Comparison of ENCODE assay signal across 8 cellular contexts in the genomic region with DNA sequence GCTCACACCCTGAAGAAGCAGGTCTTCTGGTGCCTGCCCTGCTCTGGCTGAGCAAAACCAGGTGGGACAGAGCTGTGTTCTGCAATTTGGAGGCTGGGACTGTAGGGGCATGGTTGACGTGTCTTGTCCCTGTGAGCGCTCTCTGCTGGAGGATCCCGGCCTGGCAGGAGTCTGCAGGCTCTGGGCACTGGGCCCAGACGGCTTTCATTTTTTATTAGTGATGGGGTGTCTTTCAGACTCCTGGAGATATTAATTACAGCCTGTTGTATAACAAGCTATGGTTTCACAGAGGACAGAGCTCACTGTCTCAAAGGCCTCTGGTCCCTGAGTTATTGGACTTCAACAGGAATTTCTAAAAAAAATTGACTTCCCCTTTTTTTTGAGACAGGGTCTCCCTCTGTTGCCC. TPM values are rescaled to one million over a fixed set of nuclear protein-coding genes. Genes with fewer than 3 reads are reported as not detected.
DNase-seq lines count a peak whose midpoint lies in the region; ATAC-seq and TF ChIP-seq lines count a peak whose summit lies in the region.

No MANE protein-coding gene starts in this region.

- DNase-seq in Caco-2 (peak; percentile 71 to 77), astrocyte of the spinal cord (ENCODE audit: low read depth, low spot score) (peak; percentile 27), iPS-NIHi11 (ENCODE audit: low spot score) (peak; percentile 87)
- DNase-seq in stimulated activated CD4-positive, alpha-beta T cell treated with anti-CD3 and anti-CD28 coated beads, Interleukin-1b, Interleukin-23, amount 100 ng/mL, for 24 hours (ENCODE audit: low read depth in 4 of 4, low spot score in 1 of 4) = peak; percentile 1 to 36 (median 5)

- H3K4me1 Mint-ChIP-seq in Caco-2 (ENCODE audit: low read depth, unreplicated experiment) = no peaks in the 10 kb centered on the region

- H3K4me3 ChIP-seq in Caco-2 (ENCODE audit: low read depth, low read length) (no peak overlapping the region), astrocyte of the spinal cord (ENCODE audit: low read depth, low read length) (no peak overlapping the region)

- intact Hi-C loops in Caco-2 (cut with micrococcal nuclease; ENCODE audit: unreplicated experiment) = loop anchor here (1.0 kb wide), 1 partner anchor 73 kb away; no protein-coding TSS in a partner anchor

- H3K9me3 Mint-ChIP-seq in Caco-2 (ENCODE audit: unreplicated experiment) = peaks cover 3% of the 10 kb centered on the region

- H3K9me3 ChIP-seq in Caco-2 = no peaks in the 10 kb centered on the region

- no peaks in the 10 kb centered on the region for H3K36me3 Mint-ChIP-seq in Caco-2 (ENCODE audit: insufficient read depth, unreplicated experiment)

- POLR2A ChIA-PET in Caco-2 (lab: Charles Lee) = no interaction called here

- no peaks in the 10 kb centered on the region for H3K4me1 ChIP-seq in Caco-2

- no TSS peak for BruUV-seq in Caco-2 (replicated peaks; lab: Mats Ljungman, UMichigan)

- CTCF ChIA-PET in Caco-2 (lab: Charles Lee) = interaction anchor here (0.6 to 1.3 kb wide), 10 partner anchors 27 to 232 kb away, joined by 3 to 26 read pairs (median 4); a partner anchor contains a TSS

- peaks cover 2% of the 10 kb centered on the region for H3K27me3 Mint-ChIP-seq in Caco-2 (ENCODE audit: insufficient read depth, unreplicated experiment)

- H3K4me3 Mint-ChIP-seq in Caco-2 (ENCODE audit: unreplicated experiment) = no peak overlapping the region

- no peak overlapping the region for H3K27ac Mint-ChIP-seq in Caco-2 (ENCODE audit: unreplicated experiment)

- H3K27me3 ChIP-seq in Caco-2 (replicated peaks; ENCODE audit: control insufficient read depth, insufficient read depth, low read length) = no peaks in the 10 kb centered on the region

- TF ChIP-seq CTCF in Caco-2 (IDR thresholded peaks at IDR 0.05; ENCODE audit: insufficient read depth in 1 of 2, low read depth in 1 of 2, low read length in 1 of 2, severe bottlenecking in 1 of 2, unreplicated experiment in 1 of 2) (peak; percentile 61 to 90), astrocyte of the spinal cord (IDR thresholded peaks at IDR 0.05; ENCODE audit: low read depth, low read length) (peak; percentile 77)

- ATAC-seq in GM19372 (IDR thresholded peaks at IDR 0.05; ENCODE audit: low read depth, unreplicated experiment) (peak; percentile 53), HG03565 (IDR thresholded peaks at IDR 0.05; ENCODE audit: unreplicated experiment) (peak; percentile 64), SK-N-SH treated with all-trans-retinoic acid at 6 μM for 48 hours (peak; percentile 100), HG03460 (IDR thresholded peaks at IDR 0.05; ENCODE audit: unreplicated experiment) (no peak)

- H3K36me3 ChIP-seq in Caco-2 (ENCODE audit: control insufficient read depth, insufficient read depth, low read length) = no peaks in the 10 kb centered on the region

- in situ Hi-C loops in astrocyte of the spinal cord (cut with HindIII; ENCODE audit: low sequenced_read_pairs) = no loop called here

TF ChIP-seq in SK-N-SH treated with all-trans-retinoic acid at 6 μM for 48 hours, 23 proteins besides CTCF, POLR2A, EP300 and RAD21:
- no peak for TF ChIP-seq TOX (CRISPR knock-in tag; IDR thresholded peaks at IDR 0.05; ENCODE audit: borderline replicate concordance)
- TF ChIP-seq TCF4 (CRISPR knock-in tag; IDR thresholded peaks at IDR 0.05; ENCODE audit: borderline replicate concordance) = no peak
- TF ChIP-seq ZNF70 (CRISPR knock-in tag; IDR thresholded peaks at IDR 0.05) = no peak
- TF ChIP-seq, protein P1, sequence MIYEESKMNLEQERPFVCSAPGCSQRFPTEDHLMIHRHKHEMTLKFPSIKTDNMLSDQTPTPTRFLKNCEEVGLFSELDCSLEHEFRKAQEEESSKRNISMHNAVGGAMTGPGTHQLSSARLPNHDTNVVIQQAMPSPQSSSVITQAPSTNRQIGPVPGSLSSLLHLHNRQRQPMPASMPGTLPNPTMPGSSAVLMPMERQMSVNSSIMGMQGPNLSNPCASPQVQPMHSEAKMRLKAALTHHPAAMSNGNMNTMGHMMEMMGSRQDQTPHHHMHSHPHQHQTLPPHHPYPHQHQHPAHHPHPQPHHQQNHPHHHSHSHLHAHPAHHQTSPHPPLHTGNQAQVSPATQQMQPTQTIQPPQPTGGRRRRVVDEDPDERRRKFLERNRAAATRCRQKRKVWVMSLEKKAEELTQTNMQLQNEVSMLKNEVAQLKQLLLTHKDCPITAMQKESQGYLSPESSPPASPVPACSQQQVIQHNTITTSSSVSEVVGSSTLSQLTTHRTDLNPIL (CRISPR knock-in tag; IDR thresholded peaks at IDR 0.05; ENCODE audit: low read depth) = no peak
- no peak for TF ChIP-seq ZNF8 (CRISPR knock-in tag; IDR thresholded peaks at IDR 0.05)
- TF ChIP-seq, protein P2, sequence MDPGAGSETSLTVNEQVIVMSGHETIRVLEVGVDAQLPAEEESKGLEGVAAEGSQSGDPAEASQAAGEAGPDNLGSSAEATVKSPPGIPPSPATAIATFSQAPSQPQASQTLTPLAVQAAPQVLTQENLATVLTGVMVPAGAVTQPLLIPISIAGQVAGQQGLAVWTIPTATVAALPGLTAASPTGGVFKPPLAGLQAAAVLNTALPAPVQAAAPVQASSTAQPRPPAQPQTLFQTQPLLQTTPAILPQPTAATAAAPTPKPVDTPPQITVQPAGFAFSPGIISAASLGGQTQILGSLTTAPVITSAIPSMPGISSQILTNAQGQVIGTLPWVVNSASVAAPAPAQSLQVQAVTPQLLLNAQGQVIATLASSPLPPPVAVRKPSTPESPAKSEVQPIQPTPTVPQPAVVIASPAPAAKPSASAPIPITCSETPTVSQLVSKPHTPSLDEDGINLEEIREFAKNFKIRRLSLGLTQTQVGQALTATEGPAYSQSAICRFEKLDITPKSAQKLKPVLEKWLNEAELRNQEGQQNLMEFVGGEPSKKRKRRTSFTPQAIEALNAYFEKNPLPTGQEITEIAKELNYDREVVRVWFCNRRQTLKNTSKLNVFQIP (CRISPR knock-in tag; IDR thresholded peaks at IDR 0.05; ENCODE audit: borderline replicate concordance, low read depth) = no peak
- TF ChIP-seq, protein P3, sequence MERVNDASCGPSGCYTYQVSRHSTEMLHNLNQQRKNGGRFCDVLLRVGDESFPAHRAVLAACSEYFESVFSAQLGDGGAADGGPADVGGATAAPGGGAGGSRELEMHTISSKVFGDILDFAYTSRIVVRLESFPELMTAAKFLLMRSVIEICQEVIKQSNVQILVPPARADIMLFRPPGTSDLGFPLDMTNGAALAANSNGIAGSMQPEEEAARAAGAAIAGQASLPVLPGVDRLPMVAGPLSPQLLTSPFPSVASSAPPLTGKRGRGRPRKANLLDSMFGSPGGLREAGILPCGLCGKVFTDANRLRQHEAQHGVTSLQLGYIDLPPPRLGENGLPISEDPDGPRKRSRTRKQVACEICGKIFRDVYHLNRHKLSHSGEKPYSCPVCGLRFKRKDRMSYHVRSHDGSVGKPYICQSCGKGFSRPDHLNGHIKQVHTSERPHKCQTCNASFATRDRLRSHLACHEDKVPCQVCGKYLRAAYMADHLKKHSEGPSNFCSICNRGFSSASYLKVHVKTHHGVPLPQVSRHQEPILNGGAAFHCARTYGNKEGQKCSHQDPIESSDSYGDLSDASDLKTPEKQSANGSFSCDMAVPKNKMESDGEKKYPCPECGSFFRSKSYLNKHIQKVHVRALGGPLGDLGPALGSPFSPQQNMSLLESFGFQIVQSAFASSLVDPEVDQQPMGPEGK (CRISPR knock-in tag; IDR thresholded peaks at IDR 0.05; ENCODE audit: borderline replicate concordance) = no peak
- no peak for TF ChIP-seq PPARA (CRISPR knock-in tag; IDR thresholded peaks at IDR 0.05; ENCODE audit: borderline replicate concordance)
- no peak for TF ChIP-seq BACH2 (CRISPR knock-in tag; IDR thresholded peaks at IDR 0.05; ENCODE audit: borderline replicate concordance)
- TF ChIP-seq ZFP30 (CRISPR knock-in tag; IDR thresholded peaks at IDR 0.05) = no peak
- TF ChIP-seq, protein P4, sequence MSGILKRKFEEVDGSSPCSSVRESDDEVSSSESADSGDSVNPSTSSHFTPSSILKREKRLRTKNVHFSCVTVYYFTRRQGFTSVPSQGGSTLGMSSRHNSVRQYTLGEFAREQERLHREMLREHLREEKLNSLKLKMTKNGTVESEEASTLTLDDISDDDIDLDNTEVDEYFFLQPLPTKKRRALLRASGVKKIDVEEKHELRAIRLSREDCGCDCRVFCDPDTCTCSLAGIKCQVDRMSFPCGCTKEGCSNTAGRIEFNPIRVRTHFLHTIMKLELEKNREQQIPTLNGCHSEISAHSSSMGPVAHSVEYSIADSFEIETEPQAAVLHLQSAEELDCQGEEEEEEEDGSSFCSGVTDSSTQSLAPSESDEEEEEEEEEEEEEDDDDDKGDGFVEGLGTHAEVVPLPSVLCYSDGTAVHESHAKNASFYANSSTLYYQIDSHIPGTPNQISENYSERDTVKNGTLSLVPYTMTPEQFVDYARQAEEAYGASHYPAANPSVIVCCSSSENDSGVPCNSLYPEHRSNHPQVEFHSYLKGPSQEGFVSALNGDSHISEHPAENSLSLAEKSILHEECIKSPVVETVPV (CRISPR knock-in tag; IDR thresholded peaks at IDR 0.05) = no peak
- TF ChIP-seq ZFP3 (CRISPR knock-in tag; IDR thresholded peaks at IDR 0.05) = no peak
- TF ChIP-seq SNAI2 (CRISPR knock-in tag; IDR thresholded peaks at IDR 0.05) = no peak
- TF ChIP-seq RARB (CRISPR knock-in tag; IDR thresholded peaks at IDR 0.05) = no peak
- TF ChIP-seq ZNF565 (CRISPR knock-in tag; conservative IDR thresholded peaks at IDR 0.05; ENCODE audit: low read depth) = no peak
- no peak for TF ChIP-seq ARNTL (CRISPR knock-in tag; IDR thresholded peaks at IDR 0.05; ENCODE audit: borderline replicate concordance, low read depth)
- no peak for TF ChIP-seq ESRRG (CRISPR knock-in tag; IDR thresholded peaks at IDR 0.05)

RNA-seq across cellular contexts. Expression of a gene that starts 29.5 kb away (rescaled TPM):
- total RNA-seq in Caco-2 (2022) = 16.5 and 21.4 TPM in 2 replicates

RNA-seq across cellular contexts. Expression of a gene that starts 58.8 kb away (rescaled TPM):
- 11.5 and 13.3 TPM in 2 replicates for total RNA-seq in Caco-2 (2022)

Comparison
In these comparisons a context has a peak if more than half of its experiments do, and no peak if none do; other contexts are left out.
1. DNase-seq: peak in every context shown above with its lines; median percentile 87 in iPS-NIHi11; 74 in Caco-2; 27 in astrocyte of the spinal cord; 5 in stimulated activated CD4-positive, alpha-beta T cell treated with anti-CD3 and anti-CD28 coated beads, Interleukin-1b, Interleukin-23, amount 100 ng/mL, for 24 hours.